ENCODE assay signal across 16 cellular contexts in the genomic region with DNA sequence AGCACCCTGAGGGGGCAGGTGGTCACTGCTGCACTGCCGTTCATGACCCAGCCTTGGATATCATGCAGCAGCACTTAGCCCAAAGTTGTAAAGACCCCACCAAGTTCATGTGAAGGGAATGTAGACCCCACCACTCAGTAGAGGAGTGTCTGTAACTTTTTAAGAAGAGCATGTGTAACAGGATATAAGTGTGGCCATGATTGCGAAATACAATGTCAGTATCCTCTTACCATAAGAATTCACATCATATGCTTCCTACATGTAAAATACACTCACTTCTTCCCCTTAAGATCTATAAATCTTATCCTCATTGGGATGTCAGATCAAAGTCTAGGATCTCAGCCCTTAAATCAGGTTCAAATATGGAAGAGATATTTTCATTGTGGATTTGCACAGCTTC.
"Had no signal": no experiment of that assay in that cellular context is flagged by ENCODE, and none has a peak within 500 bp of the region (broad histone marks: within the 10 kb centered on the region; RNA-seq: fewer than 3 reads in every experiment).

No MANE protein-coding gene starts in this region.

- H3K4me3 ChIP-seq: adrenal gland, body of pancreas, lung, skin epidermis, testis, upper lobe of right lung had no signal

- DNase-seq: activated CD4-positive, alpha-beta T cell treated with anti-CD3 and anti-CD28 coated beads, Interleukin-2, amount 10 ng/mL, durations not matched to agents 7 days and 5 days; activated CD4-positive, CD25-positive, alpha-beta regulatory T cell; activated CD8-positive, alpha-beta memory T cell treated with anti-CD3 and anti-CD28 coated beads for 24 hours; activated naive CD4-positive, alpha-beta T cell treated with Interleukin-2 at 50 U/mL for 16 hours; adrenal gland; body of pancreas; cerebellar nuclear complex; hippocampal formation; naive thymus-derived CD4-positive, alpha-beta T cell; retina; stimulated activated CD4-positive, alpha-beta T cell treated with anti-CD3 and anti-CD28 coated beads, Interleukin-4, amount 100 ng/mL, for 4 hours; stimulated activated naive CD8-positive, alpha-beta T cell treated with anti-CD3 and anti-CD28 coated beads, Interleukin-15, amount 100 ng/mL, for 72 hours; testis; upper lobe of right lung had no signal

- ATAC-seq: body of pancreas; naive thymus-derived CD4-positive, alpha-beta T cell; stimulated activated naive CD8-positive, alpha-beta T cell treated with anti-CD3 and anti-CD28 coated beads, Interleukin-15, amount 100 ng/mL, for 72 hours; upper lobe of right lung had no signal

- H3K9me3 ChIP-seq: adrenal gland, body of pancreas, testis had no signal

- H3K27me3 ChIP-seq: adrenal gland, body of pancreas, testis, upper lobe of right lung had no signal

- H3K4me1 ChIP-seq: adrenal gland, testis, upper lobe of right lung had no signal

- H3K36me3 ChIP-seq: adrenal gland, upper lobe of right lung had no signal

- H3K27ac ChIP-seq: adrenal gland, body of pancreas, skin epidermis, testis, upper lobe of right lung had no signal
